29 cellular contexts compared by ENCODE assay signal in genomic region chr7:16392990-16393523, GRCh38.
"Had no signal": no experiment of that assay in that cellular context is flagged by ENCODE, and none has a peak within 500 bp of the region (broad histone marks: within the 10 kb centered on the region; RNA-seq: fewer than 3 reads in every experiment).

No MANE protein-coding gene starts in this region.

- DNase-seq: naive thymus-derived CD4-positive, alpha-beta T cell; natural killer cell; occipital lobe; ovary; posterior cingulate gyrus; psoas muscle; right cardiac atrium; right lobe of liver; sigmoid colon; small intestine; stimulated activated CD4-positive, alpha-beta T cell treated with anti-CD3 and anti-CD28 coated beads, Interleukin-15, amount 100 ng/mL, for 24 hours; stimulated activated CD4-positive, alpha-beta T cell treated with anti-CD3 and anti-CD28 coated beads, Interleukin-2, amount 100 ng/mL, for 24 hours; stimulated activated CD4-positive, alpha-beta T cell treated with anti-CD3 and anti-CD28 coated beads, Interleukin-2, amount 100 ng/mL, for 48 hours; stimulated activated CD4-positive, alpha-beta T cell treated with anti-CD3 and anti-CD28 coated beads, Interleukin-4, amount 100 ng/mL, for 24 hours; stimulated activated naive B cell treated with anti-CD40 and anti-IgM and Interleukin-4, amounts not matched to agents 10 μg/mL and 1 μg/mL and 100 μg/mL, for 72 hours; stimulated activated naive CD8-positive, alpha-beta T cell treated with anti-CD3 and anti-CD28 coated beads, Interleukin-15, amount 100 ng/mL, for 72 hours; stimulated activated naive CD8-positive, alpha-beta T cell treated with anti-CD3 and anti-CD28 coated beads, Interleukin-15, Interleukin-2, amounts not matched to agents 100 U/mL and 50 U/mL, for 24 hours; substantia nigra; testis; tibial artery; transverse colon; uterus had no signal

- H3K79me2 ChIP-seq: parathyroid adenoma had no signal

- H3K9me3 ChIP-seq: right lobe of liver, suprapubic skin, testis, uterus had no signal

- H3K27me3 Mint-ChIP-seq: naive thymus-derived CD4-positive, alpha-beta T cell; progenitor cell of endocrine pancreas; stimulated activated naive B cell treated with anti-CD40 and anti-IgM and Interleukin-4, amounts not matched to agents 10 μg/mL and 1 μg/mL and 100 μg/mL, for 72 hours; stimulated activated naive CD8-positive, alpha-beta T cell treated with anti-CD3 and anti-CD28 coated beads, Interleukin-15, amount 100 ng/mL, for 72 hours; type B pancreatic cell had no signal

- H3K36me3 ChIP-seq: neural progenitor cell, ovary, right lobe of liver, sigmoid colon, suprapubic skin, tibial artery, transverse colon, uterus had no signal

- H3K27me3 ChIP-seq: neural progenitor cell, ovary, right lobe of liver, sigmoid colon, suprapubic skin, testis, tibial artery, transverse colon, uterus had no signal

- H3K4me2 ChIP-seq: neural progenitor cell had no signal

- H3K27ac ChIP-seq: neural progenitor cell, ovary, parathyroid adenoma, psoas muscle, right lobe of liver, sigmoid colon, suprapubic skin, testis, tibial artery, transverse colon, uterus had no signal

- H3K27ac Mint-ChIP-seq: naive thymus-derived CD4-positive, alpha-beta T cell; natural killer cell; nephron; neural progenitor cell; progenitor cell of endocrine pancreas; stimulated activated effector memory CD8-positive, alpha-beta T cell treated with anti-CD3 and anti-CD28 coated beads, Interleukin-12 subunit alpha, Interleukin-12 subunit beta, amount 100 ng/mL, for 72 hours; stimulated activated naive B cell treated with anti-CD40 and anti-IgM and Interleukin-4, amounts not matched to agents 10 μg/mL and 1 μg/mL and 100 μg/mL, for 72 hours; stimulated activated naive CD8-positive, alpha-beta T cell treated with anti-CD3 and anti-CD28 coated beads, Interleukin-15, amount 100 ng/mL, for 72 hours; type B pancreatic cell had no signal

- FAIRE-seq: small intestine had no signal

- H3K4me3 ChIP-seq: neural progenitor cell, ovary, psoas muscle, right lobe of liver, sigmoid colon, suprapubic skin, testis, tibial artery, transverse colon, uterus had no signal

- H2AFZ ChIP-seq: neural progenitor cell, parathyroid adenoma had no signal

- H3K36me3 Mint-ChIP-seq: stimulated activated effector memory CD8-positive, alpha-beta T cell treated with anti-CD3 and anti-CD28 coated beads, Interleukin-12 subunit alpha, Interleukin-12 subunit beta, amount 100 ng/mL, for 72 hours had no signal

- H3K4me3 Mint-ChIP-seq: naive thymus-derived CD4-positive, alpha-beta T cell; natural killer cell; nephron; neural progenitor cell; stimulated activated effector memory CD8-positive, alpha-beta T cell treated with anti-CD3 and anti-CD28 coated beads, Interleukin-12 subunit alpha, Interleukin-12 subunit beta, amount 100 ng/mL, for 72 hours; stimulated activated naive B cell treated with anti-CD40 and anti-IgM and Interleukin-4, amounts not matched to agents 10 μg/mL and 1 μg/mL and 100 μg/mL, for 72 hours; stimulated activated naive CD8-positive, alpha-beta T cell treated with anti-CD3 and anti-CD28 coated beads, Interleukin-15, amount 100 ng/mL, for 72 hours; type B pancreatic cell had no signal

- ATAC-seq: naive thymus-derived CD4-positive, alpha-beta T cell; natural killer cell; psoas muscle; right cardiac atrium; right lobe of liver; stimulated activated effector memory CD8-positive, alpha-beta T cell treated with anti-CD3 and anti-CD28 coated beads, Interleukin-12 subunit alpha, Interleukin-12 subunit beta, amount 100 ng/mL, for 72 hours; stimulated activated naive B cell treated with anti-CD40 and anti-IgM and Interleukin-4, amounts not matched to agents 10 μg/mL and 1 μg/mL and 100 μg/mL, for 72 hours; stimulated activated naive CD8-positive, alpha-beta T cell treated with anti-CD3 and anti-CD28 coated beads, Interleukin-15, amount 100 ng/mL, for 72 hours; stimulated activated naive CD8-positive, alpha-beta T cell treated with anti-CD3 and anti-CD28 coated beads, Interleukin-15, Interleukin-2, amounts not matched to agents 100 U/mL and 50 U/mL, for 24 hours had no signal

- H3K9ac ChIP-seq: neural progenitor cell, parathyroid adenoma had no signal

- H3K4me1 ChIP-seq: neural progenitor cell, parathyroid adenoma, psoas muscle, right lobe of liver, sigmoid colon, suprapubic skin, testis, tibial artery, transverse colon, uterus had no signal

- H3K4me1 Mint-ChIP-seq: nephron; neural progenitor cell; stimulated activated effector memory CD8-positive, alpha-beta T cell treated with anti-CD3 and anti-CD28 coated beads, Interleukin-12 subunit alpha, Interleukin-12 subunit beta, amount 100 ng/mL, for 72 hours; stimulated activated naive B cell treated with anti-CD40 and anti-IgM and Interleukin-4, amounts not matched to agents 10 μg/mL and 1 μg/mL and 100 μg/mL, for 72 hours; stimulated activated naive CD8-positive, alpha-beta T cell treated with anti-CD3 and anti-CD28 coated beads, Interleukin-15, amount 100 ng/mL, for 72 hours had no signal
